ENCODE assay signal across 25 cellular contexts in the genomic region with DNA sequence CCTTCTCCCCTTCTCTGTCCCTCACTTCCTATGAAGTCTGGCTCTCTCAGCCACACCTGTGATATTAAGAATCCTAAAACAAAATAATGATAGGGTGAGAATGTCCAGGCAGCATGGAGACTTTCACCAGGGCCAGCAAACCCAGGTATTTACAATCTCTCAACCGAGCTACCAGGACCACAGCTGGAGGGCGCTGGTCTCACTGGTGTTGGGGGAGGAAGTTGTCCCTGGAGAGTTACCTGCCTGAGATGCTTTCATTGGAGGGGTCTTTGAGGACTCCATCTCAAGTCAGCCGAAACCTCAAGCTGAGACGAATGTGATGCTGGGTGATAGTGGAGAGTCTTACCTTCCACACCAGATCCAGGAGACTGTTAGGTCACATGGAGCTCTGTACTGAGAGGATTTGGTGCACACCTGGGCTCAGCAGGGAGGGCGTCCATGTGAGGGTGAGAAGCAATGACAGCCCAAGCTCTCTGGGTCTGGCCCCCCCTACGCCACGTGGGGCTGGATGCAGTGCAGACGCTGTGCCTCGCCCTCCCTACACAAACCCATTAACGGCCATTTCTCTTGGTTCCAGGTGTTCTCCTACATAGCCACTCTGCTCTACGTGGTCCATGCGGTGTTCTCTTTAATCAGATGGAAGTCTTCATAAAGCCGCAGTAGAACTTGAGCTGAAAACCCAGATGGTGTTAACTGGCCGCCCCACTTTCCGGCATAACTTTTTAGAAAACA. TPM values are rescaled to one million over a fixed set of nuclear protein-coding genes. Genes with fewer than 3 reads are reported as not detected.
DNase-seq lines count a peak whose midpoint lies in the region; ATAC-seq, FAIRE-seq and TF ChIP-seq lines count a peak whose summit lies in the region.
"Had no signal": no experiment of that assay in that cellular context is flagged by ENCODE, and none has a peak within 500 bp of the region (broad histone marks: within the 10 kb centered on the region; RNA-seq: fewer than 3 reads in every experiment).

No MANE protein-coding gene starts in this region.

- H3K23ac ChIP-seq in IMR-90 (ENCODE audit: low read depth, low read length): no peak overlapping the region

- H3K4me1 Mint-ChIP-seq in activated naive CD4-positive, alpha-beta T cell treated with anti-CD3 and anti-CD28 coated beads, Interleukin-2, amount 50 U/mL, for 24 hours: peaks cover 85% of the 10 kb centered on the region
- H3K4me1 Mint-ChIP-seq in activated naive CD4-positive, alpha-beta T cell treated with anti-CD3 and anti-CD28 coated beads for 36 hours (ENCODE audit: low read depth): peaks cover 82% of the 10 kb centered on the region
- H3K4me1 Mint-ChIP-seq in naive thymus-derived CD8-positive, alpha-beta T cell: peaks cover 38 to 84% (median 72%) of the 10 kb centered on the region in 4 donors
- H3K4me1 Mint-ChIP-seq in stimulated activated naive B cell treated with anti-CD40 and anti-IgM and Interleukin-4, amounts not matched to agents 10 μg/mL and 1 μg/mL and 100 μg/mL, for 72 hours: peaks cover 3 to 12% of the 10 kb centered on the region in 2 donors

- no peaks in the 10 kb centered on the region for H3K27me3 Mint-ChIP-seq in activated naive CD4-positive, alpha-beta T cell treated with anti-CD3 and anti-CD28 coated beads, Interleukin-2, amount 50 U/mL, for 24 hours
- no peaks in the 10 kb centered on the region for H3K27me3 Mint-ChIP-seq in activated naive CD4-positive, alpha-beta T cell treated with anti-CD3 and anti-CD28 coated beads for 36 hours (ENCODE audit: low read depth)
- H3K27me3 Mint-ChIP-seq in naive thymus-derived CD8-positive, alpha-beta T cell: no peaks in the 10 kb centered on the region
- H3K27me3 Mint-ChIP-seq in stimulated activated naive B cell treated with anti-CD40 and anti-IgM and Interleukin-4, amounts not matched to agents 10 μg/mL and 1 μg/mL and 100 μg/mL, for 72 hours: peaks cover 9 to 41% of the 10 kb centered on the region in 2 donors

- H3K27ac ChIP-seq in IMR-90 (ENCODE audit: insufficient read depth, low read length) (no peak overlapping the region), K562 (ENCODE audit: extremely low read depth, low read depth, low read length) (no peak overlapping the region)
- H3K27ac ChIP-seq: C4-2B, epithelial cell of prostate, foreskin keratinocyte, neural progenitor cell, prostate gland, skin epidermis had no signal

- 72% methylated on average over 5 of the region's 15 CpGs; no CpG with 5 or more reads in 1 of the 2 experiments for WGBS in IMR-90 (ENCODE audit: extremely low coverage in 2 of 2, insufficient read length in 1 of 2), 2 experiments
- WGBS in K562 (ENCODE audit: insufficient coverage, low coverage, missing lambda C conversion rate): 0% methylated on average over 13 of the region's 15 CpGs

- no peak overlapping the region for H2AK9ac ChIP-seq in IMR-90 (replicated peaks; ENCODE audit: low read depth, low read length, poor library complexity)

- H3K4ac ChIP-seq in IMR-90 (ENCODE audit: low read depth, low read length): no peak overlapping the region

- intact Hi-C loops in activated naive CD4-positive, alpha-beta T cell treated with anti-CD3 and anti-CD28 coated beads for 36 hours (cut with micrococcal nuclease): loop anchor here (1.0 kb wide), 1 partner anchor 30 kb away; no protein-coding TSS in a partner anchor
- intact Hi-C loops in IMR-90 (cut with micrococcal nuclease) (loop anchor here (1.0 kb wide), 1 partner anchor 31 kb away; no protein-coding TSS in a partner anchor), K562 (cut with micrococcal nuclease) (loop anchor here (1.0 kb wide), 1 partner anchor 31 kb away; no protein-coding TSS in a partner anchor)

- H2AFZ ChIP-seq in IMR-90 (replicated peaks; ENCODE audit: low read length, poor library complexity) (peak overlapping the region; percentile 49), K562 (ENCODE audit: low read depth, low read length) (no peak overlapping the region)
- H2AFZ ChIP-seq: neural progenitor cell had no signal

- dilution Hi-C loops in IMR-90 (cut with HindIII; ENCODE audit: low sequenced_read_pairs, unreplicated experiment): no loop called here

- TF ChIP-seq RAD21 in IMR-90 (IDR thresholded peaks at IDR 0.05; ENCODE audit: low read length): no peak
- TF ChIP-seq RAD21 in K562 (CRISPR knock-in tag; conservative IDR thresholded peaks at IDR 0.05 in 1 of 2, IDR thresholded peaks at IDR 0.05 in 1 of 2): no peak

- H4K20me1 ChIP-seq in IMR-90 (ENCODE audit: insufficient read depth, low read length): no peaks in the 10 kb centered on the region
- H4K20me1 ChIP-seq in K562 (replicated peaks; ENCODE audit: control insufficient read depth, insufficient read depth, low read length): peaks cover 2% of the 10 kb centered on the region; the same call in 1 of the 2 replicates

- no peaks in the 10 kb centered on the region for H3K9me3 ChIP-seq in IMR-90 (ENCODE audit: control insufficient read depth, insufficient read depth, low read length)
- H3K9me3 ChIP-seq in K562 (replicated peaks; ENCODE audit: control insufficient read depth, insufficient read depth, low read depth, low read length): no peaks in the 10 kb centered on the region
- H3K9me3 ChIP-seq: prostate gland had no signal

- H3K18ac ChIP-seq in IMR-90 (ENCODE audit: low read depth, low read length): no peak overlapping the region

- no peak for TF ChIP-seq POLR2A in IMR-90 (IDR thresholded peaks at IDR 0.05; ENCODE audit: low read depth, low read length)
- no peak for TF ChIP-seq POLR2A in K562 (conservative IDR thresholded peaks at IDR 0.05)
- TF ChIP-seq POLR2A in erythroblast (IDR thresholded peaks at IDR 0.05; ENCODE audit: low read length): no peak

- no peak overlapping the region for H2BK20ac ChIP-seq in IMR-90 (ENCODE audit: low read depth, low read length)

- no peak overlapping the region for H2AK5ac ChIP-seq in IMR-90 (ENCODE audit: low read depth, low read length)

- H2BK5ac ChIP-seq in IMR-90 (ENCODE audit: low read depth, low read length, poor library complexity, severe bottlenecking): no peak overlapping the region

- no peak overlapping the region for H3K4me3 Mint-ChIP-seq in activated naive CD4-positive, alpha-beta T cell treated with anti-CD3 and anti-CD28 coated beads, Interleukin-2, amount 50 U/mL, for 24 hours
- H3K4me3 Mint-ChIP-seq in activated naive CD4-positive, alpha-beta T cell treated with anti-CD3 and anti-CD28 coated beads for 36 hours: no peak overlapping the region
- H3K4me3 Mint-ChIP-seq in naive thymus-derived CD8-positive, alpha-beta T cell: peak overlapping the region in 7 of 10 donors; percentile 7 to 78 (median 38)
- no peak overlapping the region for H3K4me3 Mint-ChIP-seq in stimulated activated naive B cell treated with anti-CD40 and anti-IgM and Interleukin-4, amounts not matched to agents 10 μg/mL and 1 μg/mL and 100 μg/mL, for 72 hours
- H3K4me3 Mint-ChIP-seq: IgD-negative memory B cell, neural progenitor cell had no signal

- H3K36me3 ChIP-seq in IMR-90 (ENCODE audit: control insufficient read depth, insufficient read depth, low read length) (no peaks in the 10 kb centered on the region), K562 (ENCODE audit: control insufficient read depth, insufficient read depth, low read length) (no peaks in the 10 kb centered on the region)
- H3K36me3 ChIP-seq: neural progenitor cell, prostate gland had no signal

- no peak overlapping the region for H2BK15ac ChIP-seq in IMR-90 (ENCODE audit: low read depth, low read length)

- H3K79me1 ChIP-seq in IMR-90 (ENCODE audit: low read depth in 1 of 2, low read length in 2 of 2): no peaks in the 10 kb centered on the region

- H4K8ac ChIP-seq in IMR-90 (ENCODE audit: low read depth in 2 of 2, low read length in 2 of 2): no peak overlapping the region

- TF ChIP-seq CTCF in IMR-90 (conservative IDR thresholded peaks at IDR 0.05; ENCODE audit: low read depth, low read length) (no peak), K562 (IDR thresholded peaks at IDR 0.05 in 2 of 3, conservative IDR thresholded peaks at IDR 0.05 in 1 of 3; ENCODE audit: insufficient read depth in 2 of 3, low read depth in 1 of 3, low read length in 3 of 3) (peak in 1 of 3 experiments; percentile 31; a peak in 1 of 6 replicates)

- no peak for TF ChIP-seq EP300 in K562 (IDR thresholded peaks at IDR 0.05; ENCODE audit: low read length)

- in situ Hi-C loops in IMR-90 (cut with MboI; ENCODE audit: low sequenced_read_pairs) (no loop called here), K562 (cut with MboI) (no loop called here)

- H3K27me3 ChIP-seq in IMR-90 (ENCODE audit: control insufficient read depth, insufficient read depth, low read length) (peaks cover 35% of the 10 kb centered on the region; the same call in 1 of the 2 replicates), K562 (ENCODE audit: control insufficient read depth in 2 of 2, insufficient read depth in 2 of 2, low read length in 2 of 2) (peaks cover 4 to 71% of the 10 kb centered on the region in 2 experiments; a peak in 4 of 5 replicates)
- H3K27me3 ChIP-seq: neural progenitor cell had no signal

- BruUV-seq in IMR-90 (replicated peaks; lab: Mats Ljungman, UMichigan) (no TSS peak), K562 (replicated peaks; lab: Mats Ljungman, UMichigan) (no TSS peak)

- H3K9me1 ChIP-seq in IMR-90 (ENCODE audit: insufficient read depth, low read length): no peaks in the 10 kb centered on the region
- H3K9me1 ChIP-seq in K562 (ENCODE audit: control insufficient read depth, insufficient read depth, low read length): no peaks in the 10 kb centered on the region

- no peaks in the 10 kb centered on the region for H3K9me3 Mint-ChIP-seq in activated naive CD4-positive, alpha-beta T cell treated with anti-CD3 and anti-CD28 coated beads, Interleukin-2, amount 50 U/mL, for 24 hours
- no peaks in the 10 kb centered on the region for H3K9me3 Mint-ChIP-seq in activated naive CD4-positive, alpha-beta T cell treated with anti-CD3 and anti-CD28 coated beads for 36 hours
- no peaks in the 10 kb centered on the region for H3K9me3 Mint-ChIP-seq in naive thymus-derived CD8-positive, alpha-beta T cell
- no peaks in the 10 kb centered on the region for H3K9me3 Mint-ChIP-seq in stimulated activated naive B cell treated with anti-CD40 and anti-IgM and Interleukin-4, amounts not matched to agents 10 μg/mL and 1 μg/mL and 100 μg/mL, for 72 hours
- H3K9me3 Mint-ChIP-seq: IgD-negative memory B cell had no signal

- H4K91ac ChIP-seq in IMR-90 (ENCODE audit: insufficient read depth, low read depth, low read length): no peak overlapping the region

- FAIRE-seq in K562 (lab: Jason Lieb, UNC): no peak

- no peaks in the 10 kb centered on the region for H3K79me2 ChIP-seq in K562 (ENCODE audit: control insufficient read depth, insufficient read depth, low read length)

- peaks cover 12% of the 10 kb centered on the region for H3K36me3 Mint-ChIP-seq in activated naive CD4-positive, alpha-beta T cell treated with anti-CD3 and anti-CD28 coated beads, Interleukin-2, amount 50 U/mL, for 24 hours
- peaks cover 5% of the 10 kb centered on the region for H3K36me3 Mint-ChIP-seq in activated naive CD4-positive, alpha-beta T cell treated with anti-CD3 and anti-CD28 coated beads for 36 hours (ENCODE audit: low read depth)
- peaks cover 0 to 43% (median 6%) of the 10 kb centered on the region in 3 donors for H3K36me3 Mint-ChIP-seq in naive thymus-derived CD8-positive, alpha-beta T cell
- H3K36me3 Mint-ChIP-seq in stimulated activated naive B cell treated with anti-CD40 and anti-IgM and Interleukin-4, amounts not matched to agents 10 μg/mL and 1 μg/mL and 100 μg/mL, for 72 hours: no peaks in the 10 kb centered on the region
- H3K36me3 Mint-ChIP-seq: IgD-negative memory B cell, neural progenitor cell had no signal

- peak overlapping the region; percentile 51 for H3K27ac Mint-ChIP-seq in activated naive CD4-positive, alpha-beta T cell treated with anti-CD3 and anti-CD28 coated beads, Interleukin-2, amount 50 U/mL, for 24 hours
- no peak overlapping the region for H3K27ac Mint-ChIP-seq in activated naive CD4-positive, alpha-beta T cell treated with anti-CD3 and anti-CD28 coated beads for 36 hours
- H3K27ac Mint-ChIP-seq in naive thymus-derived CD8-positive, alpha-beta T cell: peak overlapping the region; percentile 87 to 96 (median 94)
- no peak overlapping the region for H3K27ac Mint-ChIP-seq in stimulated activated naive B cell treated with anti-CD40 and anti-IgM and Interleukin-4, amounts not matched to agents 10 μg/mL and 1 μg/mL and 100 μg/mL, for 72 hours
- H3K27ac Mint-ChIP-seq: neural progenitor cell had no signal

- H3K4me1 ChIP-seq in IMR-90 (ENCODE audit: control insufficient read depth, insufficient read depth, low read length): peaks cover 7% of the 10 kb centered on the region; the same call in 1 of the 2 replicates
- H3K4me1 ChIP-seq in K562 (replicated peaks in 1 of 2; ENCODE audit: control insufficient read depth in 2 of 2, insufficient read depth in 2 of 2, low read length in 2 of 2): no peaks in the 10 kb centered on the region
- H3K4me1 ChIP-seq: foreskin keratinocyte, neural progenitor cell, prostate gland had no signal

- DNase-seq in activated naive CD4-positive, alpha-beta T cell treated with anti-CD3 and anti-CD28 coated beads for 36 hours: no peak
- DNase-seq in IMR-90: no peak
- no peak for DNase-seq in K562 (ENCODE audit: extremely low read depth in 1 of 4, low spot score in 3 of 4)
- DNase-seq in naive thymus-derived CD8-positive, alpha-beta T cell: no peak
- no peak for DNase-seq in retina
- DNase-seq in erythroblast (lab: John Stamatoyannopoulos, UW): no peak
- DNase-seq in stimulated activated naive B cell treated with anti-CD40 and anti-IgM and Interleukin-4, amounts not matched to agents 10 μg/mL and 1 μg/mL and 100 μg/mL, for 72 hours: no peak
- DNase-seq: activated CD4-positive, alpha-beta T cell treated with anti-CD3 and anti-CD28 coated beads, Interleukin-2, amount 50 U/mL, for 1 hour; activated naive CD4-positive, alpha-beta T cell; cortex of kidney; NCI-H187 treated with DMSO at 0.1 percent for 48 hours; NCI-H510A; Right ventricle myocardium superior; stimulated activated CD4-positive, alpha-beta T cell treated with anti-CD3 and anti-CD28 coated beads, Interleukin-2, amount 100 ng/mL, for 48 hours; SW 1271 had no signal

- H3K9ac ChIP-seq in IMR-90 (ENCODE audit: low read depth, low read length) (no peak overlapping the region), K562 (ENCODE audit: insufficient read depth in 1 of 2, low read depth in 2 of 2, low read length in 2 of 2) (no peak overlapping the region)
- H3K9ac ChIP-seq: neural progenitor cell had no signal

- ATAC-seq in IMR-90 (ENCODE audit: low read depth) (no peak), K562 (no peak)
- ATAC-seq in naive thymus-derived CD8-positive, alpha-beta T cell: peak; percentile 16 to 23
- ATAC-seq in stimulated activated naive B cell treated with anti-CD40 and anti-IgM and Interleukin-4, amounts not matched to agents 10 μg/mL and 1 μg/mL and 100 μg/mL, for 72 hours (replicated peaks): no peak

- H3K4me3 ChIP-seq in IMR-90 (ENCODE audit: insufficient read depth, low read depth, low read length) (no peak overlapping the region), K562 (no peak overlapping the region)
- H3K4me3 ChIP-seq: neural progenitor cell, prostate gland, skin epidermis had no signal

- no peak overlapping the region for H3K56ac ChIP-seq in IMR-90 (ENCODE audit: extremely low read depth, insufficient read depth, low read length)

- H4K5ac ChIP-seq in IMR-90 (ENCODE audit: low read depth, low read length): no peak overlapping the region

- H2BK120ac ChIP-seq in IMR-90 (ENCODE audit: low read depth, low read length): no peak overlapping the region

- no peak overlapping the region for H3K14ac ChIP-seq in IMR-90 (replicated peaks; ENCODE audit: low read depth, low read length)

- POLR2A ChIA-PET in IMR-90 (lab: Charles Lee; ENCODE audit: unreplicated experiment) (no interaction called here), K562 (lab: Yijun Ruan, JAX) (interaction anchor here (0.6 to 1.0 kb wide), 3 partner anchors 13 to 22 kb away, joined by 3 read pairs; no protein-coding TSS in a partner anchor)
- POLR2A ChIA-PET in naive thymus-derived CD8-positive, alpha-beta T cell (lab: Charles Lee): interaction anchor here (0.7 to 20.2 kb wide), 12 partner anchors 8 to 107 kb away, joined by 3 to 537 read pairs (median 6); a partner anchor contains a TSS

- CTCF ChIA-PET in activated naive CD4-positive, alpha-beta T cell treated with anti-CD3 and anti-CD28 coated beads for 36 hours (lab: Charles Lee): interaction anchor here (0.6 to 17.7 kb wide), 13 partner anchors 9 to 68 kb away, joined by 3 to 241 read pairs (median 5); a partner anchor contains a TSS
- CTCF ChIA-PET in IMR-90 (lab: Yijun Ruan, JAX): no interaction called here
- CTCF ChIA-PET in K562 (lab: Yijun Ruan, JAX; ENCODE audit: low intra/inter-chr PET ratio): interaction anchor here (0.6 to 0.8 kb wide), 2 partner anchors 14 to 179 kb away, joined by 3 read pairs; no protein-coding TSS in a partner anchor

- no peak overlapping the region for H3K4me2 ChIP-seq in IMR-90 (ENCODE audit: low read depth, low read length)
- peak overlapping the region; percentile 55; the same call in 1 of the 2 replicates for H3K4me2 ChIP-seq in K562 (ENCODE audit: insufficient read depth, low read length)
- H3K4me2 ChIP-seq: neural progenitor cell had no signal

RNA-seq across cellular contexts. Expression of a gene that starts 27.5 kb away (rescaled TPM):
- total RNA-seq in activated naive CD4-positive, alpha-beta T cell treated with anti-CD3 and anti-CD28 coated beads for 36 hours: 10 to 100 TPM; 22.3 to 23.5 TPM
- total RNA-seq in IMR-90 (2012; rRNA removed) (not detected in 2 replicates), K562 (2014; rRNA removed) (not detected in 2 replicates), K562 (2014; rRNA removed; fragmentation: Illumina TruSeq; extraction: Trizol) (not detected in 2 replicates), K562 (2015; rRNA removed; fragmentation: Illumina TruSeq; extraction: Trizol) (not detected in 2 replicates), K562 (2021) (not detected in 2 replicates)
- polyA plus RNA-seq in IMR-90 (2012; rRNA removed) (not detected in 2 replicates), K562 (2011; rRNA removed) (not detected in 2 replicates), K562 (2014; fragmentation: Illumina TruSeq; extraction: Trizol) (not detected in 2 replicates), K562 (2014; fragmentation: Nextera tagmentation; extraction: Ambion mirVana) (not detected), K562 (2014; rRNA removed) (not detected in 2 replicates)
- polyA plus RNA-seq in IMR-90 (2012; cell fraction: cytosol; rRNA removed): not detected in 2 replicates
- polyA plus RNA-seq in IMR-90 (2012; cell fraction: nucleus; rRNA removed; ENCODE audit: low replicate concordance): not detected in 2 replicates
- total RNA-seq in K562 (2011; cell fraction: chromatin; rRNA removed; ENCODE audit: low replicate concordance): not detected in 2 replicates
- not detected in 2 replicates for total RNA-seq in K562 (2011; cell fraction: nucleolus; rRNA removed)
- not detected in 2 replicates for total RNA-seq in K562 (2011; cell fraction: nucleoplasm; rRNA removed)
- polyA plus RNA-seq in K562 (2011; cell fraction: cytosol; rRNA removed): not detected in 2 replicates
- polyA plus RNA-seq in K562 (2011; cell fraction: nucleus; rRNA removed): not detected in 2 replicates
- polyA plus RNA-seq in K562 (2012): not detected in 2 replicates
- not detected in 2 replicates for polyA minus RNA-seq in K562 (2011; rRNA and poly(A)+ RNA removed)
- not detected in 2 replicates for polyA minus RNA-seq in K562 (2011; cell fraction: cytosol; rRNA and poly(A)+ RNA removed)
- polyA minus RNA-seq in K562 (2011; cell fraction: nucleus; rRNA and poly(A)+ RNA removed): not detected in 2 replicates
- 100 to 1,000 TPM; 116 to 117 TPM for total RNA-seq in naive thymus-derived CD8-positive, alpha-beta T cell
- 100 to 1,000 TPM; 158 to 284 (median 273) TPM for polyA plus RNA-seq in naive thymus-derived CD8-positive, alpha-beta T cell
- total RNA-seq: foreskin keratinocyte, mesenteric fat pad, subcutaneous adipose tissue had no signal
- polyA plus RNA-seq: foreskin keratinocyte had no signal

Comparison
In these comparisons a context has a peak if more than half of its experiments do, and no peak if none do; other contexts are left out.
1. H3K27ac Mint-ChIP-seq: peak in activated naive CD4-positive, alpha-beta T cell treated with anti-CD3 and anti-CD28 coated beads, Interleukin-2, amount 50 U/mL, for 24 hours (single experiment) and naive thymus-derived CD8-positive, alpha-beta T cell (10 of 10); none in activated naive CD4-positive, alpha-beta T cell treated with anti-CD3 and anti-CD28 coated beads for 36 hours (single experiment) and stimulated activated naive B cell treated with anti-CD40 and anti-IgM and Interleukin-4, amounts not matched to agents 10 μg/mL and 1 μg/mL and 100 μg/mL, for 72 hours (single experiment).
2. H3K4me3 Mint-ChIP-seq: peak in naive thymus-derived CD8-positive, alpha-beta T cell (7 of 10); none in activated naive CD4-positive, alpha-beta T cell treated with anti-CD3 and anti-CD28 coated beads, Interleukin-2, amount 50 U/mL, for 24 hours (single experiment), activated naive CD4-positive, alpha-beta T cell treated with anti-CD3 and anti-CD28 coated beads for 36 hours (single experiment) and stimulated activated naive B cell treated with anti-CD40 and anti-IgM and Interleukin-4, amounts not matched to agents 10 μg/mL and 1 μg/mL and 100 μg/mL, for 72 hours (0 of 2).
3. ATAC-seq: peak in naive thymus-derived CD8-positive, alpha-beta T cell (2 of 2); none in IMR-90 (single experiment), K562 (single experiment) and stimulated activated naive B cell treated with anti-CD40 and anti-IgM and Interleukin-4, amounts not matched to agents 10 μg/mL and 1 μg/mL and 100 μg/mL, for 72 hours (0 of 2).
4. RNA of a gene that starts 27.5 kb away (total RNA-seq): 116 to 117 TPM in naive thymus-derived CD8-positive, alpha-beta T cell and 22.3 to 23.5 TPM in activated naive CD4-positive, alpha-beta T cell treated with anti-CD3 and anti-CD28 coated beads for 36 hours; not detected in IMR-90 and not detected in K562; every median in the first group is over 10 times any median in the second.